Comparison of ENCODE assay signal across 8 cellular contexts in genomic region chr1:223712856-223713494, GRCh38. TPM values are rescaled to one million over a fixed set of nuclear protein-coding genes. Genes with fewer than 3 reads are reported as not detected.
DNase-seq lines count a peak whose midpoint lies in the region; ATAC-seq, FAIRE-seq and TF ChIP-seq lines count a peak whose summit lies in the region.

No MANE protein-coding gene starts in this region.

- peaks cover 58% of the 10 kb centered on the region for H3K4me1 Mint-ChIP-seq in astrocyte (ENCODE audit: low read depth, unreplicated experiment)

- H4K20me1 ChIP-seq in astrocyte (ENCODE audit: insufficient read depth, low read length): peaks cover 45% of the 10 kb centered on the region

- H3K79me2 ChIP-seq in astrocyte (ENCODE audit: insufficient read depth, low read length): peaks cover 66% of the 10 kb centered on the region

- H3K4me3 ChIP-seq in astrocyte (ENCODE audit: insufficient read depth, low read depth, low read length): peak overlapping the region; percentile 98
- H3K4me3 ChIP-seq in iPS-18a (ENCODE audit: low read length): peak overlapping the region; percentile 58
- peak overlapping the region; percentile 50 to 92 (median 70) for H3K4me3 ChIP-seq in spleen

- H3K4me3 Mint-ChIP-seq in astrocyte (ENCODE audit: unreplicated experiment): peak overlapping the region; percentile 87

- H3K27ac Mint-ChIP-seq in astrocyte (ENCODE audit: unreplicated experiment): peak overlapping the region; percentile 98

- POLR2A ChIA-PET in RWPE1 (lab: Yijun Ruan, JAX; ENCODE audit: low non-redundant PET): no interaction called here

- H3K27me3 Mint-ChIP-seq in astrocyte (ENCODE audit: low read depth, unreplicated experiment): no peaks in the 10 kb centered on the region

- 8 to 30% (median 10%) methylated on average over 15 to 40 of the region's 40 CpGs for WGBS in spleen, 5 donors

- no peaks in the 10 kb centered on the region for H3K9me3 Mint-ChIP-seq in astrocyte (ENCODE audit: unreplicated experiment)

- H2AFZ ChIP-seq in astrocyte (ENCODE audit: low read depth, low read length): no peak overlapping the region

- peak; percentile 40 for ATAC-seq in GM18517 (IDR thresholded peaks at IDR 0.05; ENCODE audit: unreplicated experiment)
- peak; percentile 38 for ATAC-seq in HG02642 (IDR thresholded peaks at IDR 0.05; ENCODE audit: poor library complexity, unreplicated experiment)

- H3K36me3 ChIP-seq in astrocyte (ENCODE audit: insufficient read depth, low read length): peaks cover 18% of the 10 kb centered on the region
- H3K36me3 ChIP-seq in iPS-18a (ENCODE audit: control insufficient read depth, low read depth, low read length): no peaks in the 10 kb centered on the region
- peaks cover 0 to 9% (median 3%) of the 10 kb centered on the region in 6 donors for H3K36me3 ChIP-seq in spleen

- FAIRE-seq in astrocyte (lab: Jason Lieb, UNC): no peak

- H3K27me3 ChIP-seq in astrocyte (ENCODE audit: insufficient read depth, low read length) (no peaks in the 10 kb centered on the region), iPS-18a (ENCODE audit: control insufficient read depth, insufficient read depth, low read length) (peaks cover 53% of the 10 kb centered on the region), spleen (replicated peaks in 1 of 7) (no peaks in the 10 kb centered on the region)

- H3K9ac ChIP-seq in astrocyte (ENCODE audit: low read length) (peak overlapping the region; percentile 97), iPS-18a (ENCODE audit: low read length) (peak overlapping the region; percentile 43)

- TF ChIP-seq CTCF in RWPE1 (conservative IDR thresholded peaks at IDR 0.05; ENCODE audit: low read depth) (no peak), astrocyte (IDR thresholded peaks at IDR 0.05; ENCODE audit: insufficient read depth, low read depth, low read length) (no peak), spleen (IDR thresholded peaks at IDR 0.05 in 8 of 11, conservative IDR thresholded peaks at IDR 0.05 in 3 of 11) (no peak)

- no peak for DNase-seq in RWPE1 (ENCODE audit: low spot score)
- DNase-seq in astrocyte (ENCODE audit: low read depth): no peak
- peak; percentile 88 for DNase-seq in spleen
- no peak for DNase-seq in NCI-H1048 (lab: John Stamatoyannopoulos, UW)
- DNase-seq in GOT3 (lab: John Stamatoyannopoulos, UW): no peak

- peak overlapping the region; percentile 96 for H3K4me2 ChIP-seq in astrocyte (ENCODE audit: low read length)

- peaks cover 17% of the 10 kb centered on the region for H3K36me3 Mint-ChIP-seq in astrocyte (ENCODE audit: low read depth, unreplicated experiment)

- no peak for TF ChIP-seq POLR2A in spleen (IDR thresholded peaks at IDR 0.05)

- intact Hi-C loops in spleen (cut with DNase I; ENCODE audit: low total_unique reads): loop anchor here (5.0 to 10.0 kb wide), 2 partner anchors 34 to 132 kb away; partner anchors contain the start of gene TP53BP2

- no peaks in the 10 kb centered on the region for H3K9me3 ChIP-seq in astrocyte (ENCODE audit: insufficient read depth, low read depth, low read length)
- no peaks in the 10 kb centered on the region for H3K9me3 ChIP-seq in iPS-18a (ENCODE audit: control insufficient read depth, low read depth, low read length)
- no peaks in the 10 kb centered on the region for H3K9me3 ChIP-seq in spleen

- peaks cover 62% of the 10 kb centered on the region for H3K4me1 ChIP-seq in astrocyte (ENCODE audit: insufficient read depth, low read length)
- H3K4me1 ChIP-seq in iPS-18a (ENCODE audit: control insufficient read depth, low read depth, low read length): peaks cover 10% of the 10 kb centered on the region
- H3K4me1 ChIP-seq in spleen: peaks cover 39 to 79% (median 64%) of the 10 kb centered on the region in 6 donors

- peak overlapping the region; percentile 94 for H3K27ac ChIP-seq in RWPE1
- H3K27ac ChIP-seq in astrocyte (ENCODE audit: low read depth, low read length): peak overlapping the region; percentile 95
- no peak overlapping the region for H3K27ac ChIP-seq in iPS-18a (ENCODE audit: low read length)
- H3K27ac ChIP-seq in spleen: peak overlapping the region; percentile 79 to 97 (median 91)

- CTCF ChIA-PET in RWPE1 (lab: Yijun Ruan, JAX): interaction anchor here (0.6 to 1.9 kb wide), 3 partner anchors 10 to 36 kb away, joined by 3 to 9 read pairs (median 8); no protein-coding TSS in a partner anchor

RNA-seq across cellular contexts. Expression of gene CAPN2, which starts 0.6 kb away (rescaled TPM):
- 340 and 391 TPM in 2 replicates for total RNA-seq in astrocyte
- total RNA-seq in spleen: 100 to 1,000 TPM in 1 of 7 donors, 10 to 100 TPM in 6; 48.8 to 106 (median 88.8) TPM
- 10 to 100 TPM; 20.5 to 50.7 (median 35.7) TPM for polyA plus RNA-seq in spleen

RNA-seq across cellular contexts. Expression of gene CAPN8, which starts 47.5 kb away (rescaled TPM):
- total RNA-seq in astrocyte (not detected in 2 replicates), spleen (under 1 TPM in 1 of 7 donors, not detected in 6; 0.73 TPM)
- polyA plus RNA-seq in spleen: under 1 TPM in 1 of 3 donors, not detected in 2; 0.08 TPM
